27 cellular contexts compared by ENCODE assay signal in genomic region chr16:27929818-27930217, GRCh38.
"Had no signal": no experiment of that assay in that cellular context is flagged by ENCODE, and none has a peak within 500 bp of the region (broad histone marks: within the 10 kb centered on the region; RNA-seq: fewer than 3 reads in every experiment).

No MANE protein-coding gene starts in this region.

- ATAC-seq: activated CD4-positive, alpha-beta T cell treated with anti-CD3 and anti-CD28 coated beads for 36 hours; activated CD8-positive, alpha-beta memory T cell treated with anti-CD3 and anti-CD28 coated beads, Interleukin-2, amount 10 ng/mL, durations not matched to agents 7 days and 5 days; activated CD8-positive, alpha-beta T cell treated with anti-CD3 and anti-CD28 coated beads, Interleukin-2, amount 10 ng/mL, durations not matched to agents 7 days and 5 days; activated naive CD8-positive, alpha-beta T cell treated with anti-CD3 and anti-CD28 coated beads, Interleukin-2, amount 50 U/mL, for 24 hours; heart right ventricle; naive thymus-derived CD8-positive, alpha-beta T cell had no signal

- H3K4me3 Mint-ChIP-seq: activated B cell treated with CpG ODN at 0.5 μM for 24 hours; activated CD4-positive, alpha-beta T cell treated with anti-CD3 and anti-CD28 coated beads for 36 hours; activated CD8-positive, alpha-beta memory T cell treated with anti-CD3 and anti-CD28 coated beads, Interleukin-2, amount 10 ng/mL, durations not matched to agents 7 days and 5 days; activated CD8-positive, alpha-beta T cell treated with anti-CD3 and anti-CD28 coated beads, Interleukin-2, amount 10 ng/mL, durations not matched to agents 7 days and 5 days; activated naive CD4-positive, alpha-beta T cell treated with anti-CD3 and anti-CD28 coated beads, Interleukin-2, amount 50 U/mL, for 24 hours; activated naive CD8-positive, alpha-beta T cell treated with anti-CD3 and anti-CD28 coated beads, Interleukin-2, amount 50 U/mL, for 24 hours; naive thymus-derived CD8-positive, alpha-beta T cell; neural crest cell; stimulated activated naive B cell treated with anti-CD40 and anti-IgM and Interleukin-4, amounts not matched to agents 10 μg/mL and 1 μg/mL and 100 μg/mL, for 72 hours had no signal

- H3K4me1 ChIP-seq: esophagus squamous epithelium, heart right ventricle, parathyroid adenoma, right atrium auricular region, stomach, thyroid gland had no signal

- H3K79me2 ChIP-seq: parathyroid adenoma had no signal

- H3K9me3 ChIP-seq: right atrium auricular region, thyroid gland had no signal

- H3K4me3 ChIP-seq: esophagus squamous epithelium, heart right ventricle, right atrium auricular region, smooth muscle cell, stomach, thyroid gland had no signal

- H2AFZ ChIP-seq: parathyroid adenoma had no signal

- H3K27ac Mint-ChIP-seq: activated B cell treated with CpG ODN at 0.5 μM for 24 hours; activated CD4-positive, alpha-beta T cell treated with anti-CD3 and anti-CD28 coated beads for 36 hours; activated CD8-positive, alpha-beta memory T cell treated with anti-CD3 and anti-CD28 coated beads, Interleukin-2, amount 10 ng/mL, durations not matched to agents 7 days and 5 days; activated CD8-positive, alpha-beta T cell treated with anti-CD3 and anti-CD28 coated beads, Interleukin-2, amount 10 ng/mL, durations not matched to agents 7 days and 5 days; activated naive CD4-positive, alpha-beta T cell treated with anti-CD3 and anti-CD28 coated beads, Interleukin-2, amount 50 U/mL, for 24 hours; activated naive CD8-positive, alpha-beta T cell treated with anti-CD3 and anti-CD28 coated beads, Interleukin-2, amount 50 U/mL, for 24 hours; activated T-helper 2 cell treated with anti-CD3 and anti-CD28 coated beads, Interferon-gamma antibody, Interleukin-2, Interleukin-4, amounts not matched to agents 10 μg/mL and 5 μg/mL and 100 μg/mL, durations not matched to agents 14 hours and 24 hours and 36 hours; naive thymus-derived CD8-positive, alpha-beta T cell; stimulated activated naive B cell treated with anti-CD40 and anti-IgM and Interleukin-4, amounts not matched to agents 10 μg/mL and 1 μg/mL and 100 μg/mL, for 72 hours had no signal

- H3K27me3 ChIP-seq: right atrium auricular region, thyroid gland had no signal

- DNase-seq: activated B cell treated with CpG ODN at 0.5 μM for 24 hours; activated CD4-positive, alpha-beta T cell treated with anti-CD3 and anti-CD28 coated beads for 36 hours; activated CD8-positive, alpha-beta memory T cell treated with anti-CD3 and anti-CD28 coated beads, Interleukin-2, amount 10 ng/mL, durations not matched to agents 7 days and 5 days; activated CD8-positive, alpha-beta T cell treated with anti-CD3 and anti-CD28 coated beads, Interleukin-2, amount 10 ng/mL, durations not matched to agents 7 days and 5 days; activated naive CD8-positive, alpha-beta T cell treated with anti-CD3 and anti-CD28 coated beads, Interleukin-2, amount 50 U/mL, for 24 hours; activated T-cell treated with anti-CD3 and anti-CD28 coated beads, Interleukin-2, amount 50 U/mL, for 48 hours; amygdala; dermis blood vessel endothelial cell; effector CD4-positive, alpha-beta T cell; esophagus squamous epithelium; foreskin melanocyte; heart right ventricle; mesenchymal stem cell; naive thymus-derived CD8-positive, alpha-beta T cell; occipital lobe; stimulated activated CD4-positive, alpha-beta T cell treated with anti-CD3 and anti-CD28 coated beads, Interleukin-15, amount 100 ng/mL, for 24 hours; stimulated activated CD4-positive, alpha-beta T cell treated with anti-CD3 and anti-CD28 coated beads, Interleukin-2, amount 100 ng/mL, for 24 hours; stimulated activated naive B cell treated with anti-CD40 and anti-IgM and Interleukin-4, amounts not matched to agents 10 μg/mL and 1 μg/mL and 100 μg/mL, for 72 hours; stomach; thyroid gland had no signal

- H3K4me2 ChIP-seq: smooth muscle cell had no signal

- H3K4me1 Mint-ChIP-seq: activated B cell treated with CpG ODN at 0.5 μM for 24 hours; activated CD4-positive, alpha-beta T cell treated with anti-CD3 and anti-CD28 coated beads for 36 hours; activated naive CD4-positive, alpha-beta T cell treated with anti-CD3 and anti-CD28 coated beads, Interleukin-2, amount 50 U/mL, for 24 hours; activated naive CD8-positive, alpha-beta T cell treated with anti-CD3 and anti-CD28 coated beads, Interleukin-2, amount 50 U/mL, for 24 hours; naive thymus-derived CD8-positive, alpha-beta T cell; neural crest cell had no signal

- H3K9me3 Mint-ChIP-seq: activated naive CD4-positive, alpha-beta T cell treated with anti-CD3 and anti-CD28 coated beads, Interleukin-2, amount 50 U/mL, for 24 hours; activated naive CD8-positive, alpha-beta T cell treated with anti-CD3 and anti-CD28 coated beads, Interleukin-2, amount 50 U/mL, for 24 hours; activated T-helper 2 cell treated with anti-CD3 and anti-CD28 coated beads, Interferon-gamma antibody, Interleukin-2, Interleukin-4, amounts not matched to agents 10 μg/mL and 5 μg/mL and 100 μg/mL, durations not matched to agents 14 hours and 24 hours and 36 hours; neural crest cell had no signal

- H3K36me3 ChIP-seq: esophagus squamous epithelium, heart right ventricle, right atrium auricular region, stomach, thyroid gland had no signal

- H3K9ac ChIP-seq: parathyroid adenoma had no signal

- H3K27me3 Mint-ChIP-seq: activated CD8-positive, alpha-beta memory T cell treated with anti-CD3 and anti-CD28 coated beads, Interleukin-2, amount 10 ng/mL, durations not matched to agents 7 days and 5 days had no signal

- H3K36me3 Mint-ChIP-seq: activated CD8-positive, alpha-beta memory T cell treated with anti-CD3 and anti-CD28 coated beads, Interleukin-2, amount 10 ng/mL, durations not matched to agents 7 days and 5 days; activated naive CD4-positive, alpha-beta T cell treated with anti-CD3 and anti-CD28 coated beads, Interleukin-2, amount 50 U/mL, for 24 hours; naive thymus-derived CD8-positive, alpha-beta T cell; stimulated activated naive B cell treated with anti-CD40 and anti-IgM and Interleukin-4, amounts not matched to agents 10 μg/mL and 1 μg/mL and 100 μg/mL, for 72 hours had no signal

- H3K27ac ChIP-seq: esophagus squamous epithelium, heart right ventricle, parathyroid adenoma, right atrium auricular region, stomach, thyroid gland had no signal

- FAIRE-seq: colon had no signal
